ENCODE assay signal across 18 cellular contexts in genomic region chr21:42435401-42435800, GRCh38. TPM values are rescaled to one million over a fixed set of nuclear protein-coding genes. Genes with fewer than 3 reads are reported as not detected.
DNase-seq lines count a peak whose midpoint lies in the region; ATAC-seq and FAIRE-seq lines count a peak whose summit lies in the region.
"Had no signal": no experiment of that assay in that cellular context is flagged by ENCODE, and none has a peak within 500 bp of the region (broad histone marks: within the 10 kb centered on the region; RNA-seq: fewer than 3 reads in every experiment).

No MANE protein-coding gene starts in this region.

- POLR2A ChIA-PET in naive thymus-derived CD8-positive, alpha-beta T cell (lab: Charles Lee) = interaction anchor here (1.0 to 3.0 kb wide), 3 partner anchors 9 to 31 kb away, joined by 4 to 10 read pairs (median 4); partner anchors contain the start of gene UBASH3A

- H3K4me3 Mint-ChIP-seq in activated T-cell treated with anti-CD3 and anti-CD28 coated beads, Interleukin-2, amount 50 U/mL, for 72 hours = no peak overlapping the region
- H3K4me3 Mint-ChIP-seq in activated T-cell treated with anti-CD3 and anti-CD28 coated beads, Interleukin-2, amount 50 U/mL, for 4 hours = no peak overlapping the region
- H3K4me3 Mint-ChIP-seq in activated T-helper 17 cell treated with anti-CD3 and anti-CD28 coated beads, Interleukin-2, amount 50 U/mL, for 72 hours = no peak overlapping the region
- H3K4me3 Mint-ChIP-seq in naive thymus-derived CD8-positive, alpha-beta T cell = peak overlapping the region in 2 of 10 donors; percentile 1 to 22
- H3K4me3 Mint-ChIP-seq: B cell had no signal

- H3K27ac Mint-ChIP-seq in activated T-cell treated with anti-CD3 and anti-CD28 coated beads, Interleukin-2, amount 50 U/mL, for 72 hours = peak overlapping the region; percentile 78
- H3K27ac Mint-ChIP-seq in activated T-helper 17 cell treated with anti-CD3 and anti-CD28 coated beads, Interleukin-2, amount 50 U/mL, for 72 hours = peak overlapping the region; percentile 44
- peak overlapping the region; percentile 71 to 96 (median 84) for H3K27ac Mint-ChIP-seq in naive thymus-derived CD8-positive, alpha-beta T cell
- H3K27ac Mint-ChIP-seq: B cell had no signal

- ATAC-seq in activated T-cell treated with anti-CD3 and anti-CD28 coated beads, Interleukin-2, amount 50 U/mL, for 72 hours (replicated peaks in 1 of 2) = no peak
- ATAC-seq in activated T-cell treated with anti-CD3 and anti-CD28 coated beads, Interleukin-2, amount 50 U/mL, for 4 hours = no peak
- ATAC-seq in activated T-helper 17 cell treated with anti-CD3 and anti-CD28 coated beads, Interleukin-2, amount 50 U/mL, for 72 hours (replicated peaks) = no peak
- no peak for ATAC-seq in naive thymus-derived CD8-positive, alpha-beta T cell
- ATAC-seq in GM19463 (IDR thresholded peaks at IDR 0.05; ENCODE audit: unreplicated experiment) = no peak
- ATAC-seq: HepG2 had no signal

- H3K4me1 Mint-ChIP-seq in activated T-cell treated with anti-CD3 and anti-CD28 coated beads, Interleukin-2, amount 50 U/mL, for 72 hours (ENCODE audit: low read depth) = peaks cover 60% of the 10 kb centered on the region
- H3K4me1 Mint-ChIP-seq in activated T-cell treated with anti-CD3 and anti-CD28 coated beads, Interleukin-2, amount 50 U/mL, for 4 hours (ENCODE audit: low read depth) = peaks cover 51% of the 10 kb centered on the region
- H3K4me1 Mint-ChIP-seq in activated T-helper 17 cell treated with anti-CD3 and anti-CD28 coated beads, Interleukin-2, amount 50 U/mL, for 72 hours = peaks cover 42% of the 10 kb centered on the region
- peaks cover 40 to 61% (median 50%) of the 10 kb centered on the region in 4 donors for H3K4me1 Mint-ChIP-seq in naive thymus-derived CD8-positive, alpha-beta T cell

- H3K27me3 Mint-ChIP-seq in activated T-cell treated with anti-CD3 and anti-CD28 coated beads, Interleukin-2, amount 50 U/mL, for 72 hours (ENCODE audit: low read depth) = no peaks in the 10 kb centered on the region
- no peaks in the 10 kb centered on the region for H3K27me3 Mint-ChIP-seq in activated T-cell treated with anti-CD3 and anti-CD28 coated beads, Interleukin-2, amount 50 U/mL, for 4 hours (ENCODE audit: low read depth)
- H3K27me3 Mint-ChIP-seq in activated T-helper 17 cell treated with anti-CD3 and anti-CD28 coated beads, Interleukin-2, amount 50 U/mL, for 72 hours = no peaks in the 10 kb centered on the region
- H3K27me3 Mint-ChIP-seq in naive thymus-derived CD8-positive, alpha-beta T cell = peaks cover 0 to 2% (median 0%) of the 10 kb centered on the region in 5 donors

- peaks cover 6 to 11% of the 10 kb centered on the region in 2 donors for H3K9me3 Mint-ChIP-seq in activated T-cell treated with anti-CD3 and anti-CD28 coated beads, Interleukin-2, amount 50 U/mL, for 72 hours
- H3K9me3 Mint-ChIP-seq in activated T-cell treated with anti-CD3 and anti-CD28 coated beads, Interleukin-2, amount 50 U/mL, for 4 hours = peaks cover 4% of the 10 kb centered on the region
- peaks cover 3% of the 10 kb centered on the region for H3K9me3 Mint-ChIP-seq in activated T-helper 17 cell treated with anti-CD3 and anti-CD28 coated beads, Interleukin-2, amount 50 U/mL, for 72 hours
- peaks cover 0 to 6% (median 0%) of the 10 kb centered on the region in 9 donors for H3K9me3 Mint-ChIP-seq in naive thymus-derived CD8-positive, alpha-beta T cell

- peaks cover 50 to 80% of the 10 kb centered on the region in 2 donors for H3K36me3 Mint-ChIP-seq in activated T-cell treated with anti-CD3 and anti-CD28 coated beads, Interleukin-2, amount 50 U/mL, for 72 hours (ENCODE audit: insufficient read depth in 2 of 2)
- peaks cover 81% of the 10 kb centered on the region for H3K36me3 Mint-ChIP-seq in activated T-cell treated with anti-CD3 and anti-CD28 coated beads, Interleukin-2, amount 50 U/mL, for 4 hours (ENCODE audit: insufficient read depth)
- peaks cover 94% of the 10 kb centered on the region for H3K36me3 Mint-ChIP-seq in activated T-helper 17 cell treated with anti-CD3 and anti-CD28 coated beads, Interleukin-2, amount 50 U/mL, for 72 hours (ENCODE audit: low read depth)
- peaks cover 33 to 93% (median 54%) of the 10 kb centered on the region in 3 donors for H3K36me3 Mint-ChIP-seq in naive thymus-derived CD8-positive, alpha-beta T cell

- FAIRE-seq in RCC 7860 (lab: Jason Lieb, UNC) = peak; percentile 40
- FAIRE-seq: HepG2, HTR-8/SVneo had no signal

- DNase-seq in activated T-cell treated with anti-CD3 and anti-CD28 coated beads, Interleukin-2, amount 50 U/mL, for 72 hours = no peak
- DNase-seq in activated T-cell treated with anti-CD3 and anti-CD28 coated beads, Interleukin-2, amount 50 U/mL, for 4 hours = no peak
- DNase-seq in RCC 7860 (ENCODE audit: low spot score) (no peak), NCI-H446 (lab: John Stamatoyannopoulos, UW) (no peak), NCI-H1436 treated with DMSO at 0.1 percent for 48 hours (lab: John Stamatoyannopoulos, UW) (no peak)
- no peak for DNase-seq in naive thymus-derived CD8-positive, alpha-beta T cell
- DNase-seq: 8988T, C1 segment of cervical spinal cord, Calu3, DMS 273 treated with DMSO at 0.1 percent for 48 hours, HCEC 1CT had no signal

RNA-seq across cellular contexts. Expression of gene UBASH3A, which starts 31.7 kb away (rescaled TPM):
- 10 to 100 TPM; 54.5 to 57.4 TPM for total RNA-seq in activated T-cell treated with anti-CD3 and anti-CD28 coated beads, Interleukin-2, amount 50 U/mL, for 72 hours
- total RNA-seq in activated T-cell treated with anti-CD3 and anti-CD28 coated beads, Interleukin-2, amount 50 U/mL, for 4 hours = 10 to 100 TPM in 2 of 3 donors, 1 to 10 TPM in 1; 8.8 to 13.7 (median 11.3) TPM
- total RNA-seq in activated T-helper 17 cell treated with anti-CD3 and anti-CD28 coated beads, Interleukin-2, amount 50 U/mL, for 72 hours = 10 to 100 TPM; 28.3 to 42.1 TPM
- 10 to 100 TPM; 91.6 to 99.6 TPM for total RNA-seq in naive thymus-derived CD8-positive, alpha-beta T cell
- polyA plus RNA-seq in naive thymus-derived CD8-positive, alpha-beta T cell = 10 to 100 TPM; 32.8 to 75.3 (median 53.9) TPM
- total RNA-seq: Calu3, Daoy, H4, HepG2 had no signal
- polyA plus RNA-seq: HepG2 had no signal

RNA-seq across cellular contexts. Expression of gene TMPRSS3, which starts 39.5 kb away (rescaled TPM):
- total RNA-seq in activated T-cell treated with anti-CD3 and anti-CD28 coated beads, Interleukin-2, amount 50 U/mL, for 72 hours = 10 to 100 TPM; 57.1 to 91.9 TPM
- 1 to 10 TPM; 2.0 to 2.6 (median 2.1) TPM for total RNA-seq in activated T-cell treated with anti-CD3 and anti-CD28 coated beads, Interleukin-2, amount 50 U/mL, for 4 hours
- 100 to 1,000 TPM in 1 of 2 donors, 10 to 100 TPM in 1; 24.0 to 163 TPM for total RNA-seq in activated T-helper 17 cell treated with anti-CD3 and anti-CD28 coated beads, Interleukin-2, amount 50 U/mL, for 72 hours
- total RNA-seq in naive thymus-derived CD8-positive, alpha-beta T cell = 1 to 10 TPM; 2.2 to 2.9 TPM
- 1 to 10 TPM in 1 of 3 donors, under 1 TPM in 1, not detected in 1; 0.89 to 1.4 TPM for polyA plus RNA-seq in naive thymus-derived CD8-positive, alpha-beta T cell

Comparison
In these comparisons a context has a peak if more than half of its experiments do, and no peak if none do; other contexts are left out.
1. RNA of gene TMPRSS3, which starts 39.5 kb away (total RNA-seq): 24.0 to 163 TPM in activated T-helper 17 cell treated with anti-CD3 and anti-CD28 coated beads, Interleukin-2, amount 50 U/mL, for 72 hours and 57.1 to 91.9 TPM in activated T-cell treated with anti-CD3 and anti-CD28 coated beads, Interleukin-2, amount 50 U/mL, for 72 hours; 2.2 to 2.9 TPM in naive thymus-derived CD8-positive, alpha-beta T cell and 2.0 to 2.6 TPM in activated T-cell treated with anti-CD3 and anti-CD28 coated beads, Interleukin-2, amount 50 U/mL, for 4 hours; every median in the first group is over 4 times any median in the second.
2. Peak in every context shown above with its lines, with median percentiles within 50 percentile points of each other: H3K27ac Mint-ChIP-seq.